19 cellular contexts compared by ENCODE assay signal in genomic region chr10:21628023-21628422, GRCh38.
DNase-seq lines count a peak whose midpoint lies in the region; ATAC-seq, FAIRE-seq and TF ChIP-seq lines count a peak whose summit lies in the region.
"Had no signal": no experiment of that assay in that cellular context is flagged by ENCODE, and none has a peak within 500 bp of the region (broad histone marks: within the 10 kb centered on the region; RNA-seq: fewer than 3 reads in every experiment).

No MANE protein-coding gene starts in this region.

- H3K27me3 ChIP-seq in mammary epithelial cell (ENCODE audit: insufficient read depth, low read length) (no peaks in the 10 kb centered on the region), neural progenitor cell (no peaks in the 10 kb centered on the region), esophagus muscularis mucosa (no peaks in the 10 kb centered on the region)
- H3K27me3 ChIP-seq: BLaER1 had no signal

- ATAC-seq in left colon = peak; percentile 73
- ATAC-seq: GM23338 had no signal

- in situ Hi-C loops in mammary epithelial cell (cut with MboI; ENCODE audit: low sequenced_read_pairs in 2 of 2) = no loop called here

- H3K27ac ChIP-seq in mammary epithelial cell (ENCODE audit: insufficient read depth, low read depth, low read length) (no peak overlapping the region), VCaP (peak overlapping the region; percentile 18; the same call in 1 of the 2 replicates), neural progenitor cell (peak overlapping the region; percentile 41), esophagus muscularis mucosa (replicated peaks in 1 of 4) (no peak overlapping the region)
- H3K27ac ChIP-seq: BLaER1 had no signal

- intact Hi-C loops in MCF 10A (cut with micrococcal nuclease) = no loop called here
- intact Hi-C loops in mammary epithelial cell (cut with micrococcal nuclease) = no loop called here
- intact Hi-C loops in left colon (cut with DNase I, micrococcal nuclease) = no loop called here
- intact Hi-C loops in esophagus muscularis mucosa (cut with DNase I) = no loop called here

- CTCF ChIA-PET in MCF 10A (lab: Yijun Ruan, JAX) = interaction anchor here (0.6 to 0.8 kb wide), 2 partner anchors 107 to 543 kb away, joined by 3 read pairs; no protein-coding TSS in a partner anchor
- CTCF ChIA-PET in mammary epithelial cell (lab: Charles Lee; ENCODE audit: low non-redundant PET) = no interaction called here

- H3K36me3 Mint-ChIP-seq in MCF 10A (ENCODE audit: insufficient read depth, unreplicated experiment) (peaks cover 67% of the 10 kb centered on the region), neural progenitor cell (peaks cover 42% of the 10 kb centered on the region)

- DNase-seq in MCF 10A (ENCODE audit: unreplicated experiment) (no peak), mammary epithelial cell (no peak), left colon (no peak), neural progenitor cell (ENCODE audit: low spot score) (no peak), HTR-8/SVneo (ENCODE audit: insufficient read length, low spot score) (no peak), esophagus muscularis mucosa (ENCODE audit: extremely low spot score) (no peak), NCI-H82 (lab: John Stamatoyannopoulos, UW) (no peak)
- DNase-seq: 8988T; CD4-positive, alpha-beta memory T cell; DMS153; DMS79; GDM1 had no signal

- H3K27me3 Mint-ChIP-seq in MCF 10A (ENCODE audit: insufficient read depth, unreplicated experiment) (no peaks in the 10 kb centered on the region), neural progenitor cell (ENCODE audit: insufficient read depth, low read depth) (no peaks in the 10 kb centered on the region)
- H3K27me3 Mint-ChIP-seq: CD4-positive, alpha-beta memory T cell had no signal

- no TSS peak for BruUV-seq in MCF 10A (replicated peaks; lab: Mats Ljungman, UMichigan)
- BruUV-seq in mammary epithelial cell (replicated peaks; lab: Mats Ljungman, UMichigan) = no TSS peak

- no peak for TF ChIP-seq EP300 in esophagus muscularis mucosa (IDR thresholded peaks at IDR 0.05)

- H3K4me2 ChIP-seq in mammary epithelial cell (ENCODE audit: insufficient read depth, low read depth, low read length) (no peak overlapping the region), neural progenitor cell (no peak overlapping the region)
- H3K4me2 ChIP-seq: BLaER1, GM23338 had no signal

- H3K4me3 ChIP-seq in mammary epithelial cell (replicated peaks in 1 of 3; ENCODE audit: insufficient read depth in 1 of 3, low read depth in 2 of 3, low read length in 3 of 3) (no peak overlapping the region), neural progenitor cell (no peak overlapping the region), esophagus muscularis mucosa (no peak overlapping the region)
- H3K4me3 ChIP-seq: BLaER1, GM23338 had no signal

- H3K79me2 ChIP-seq in mammary epithelial cell (ENCODE audit: insufficient read depth, low read length) (peaks cover 27% of the 10 kb centered on the region), neural progenitor cell (ENCODE audit: low read depth) (peaks cover 54% of the 10 kb centered on the region)

- peaks cover 9% of the 10 kb centered on the region for H3K36me3 ChIP-seq in mammary epithelial cell (ENCODE audit: insufficient read depth, low read length)
- peaks cover 8% of the 10 kb centered on the region for H3K36me3 ChIP-seq in neural progenitor cell
- peaks cover 0 to 19% (median 3%) of the 10 kb centered on the region in 4 donors for H3K36me3 ChIP-seq in esophagus muscularis mucosa

- FAIRE-seq in HTR-8/SVneo (lab: Jason Lieb, UNC) = no peak
- FAIRE-seq: GM12892, GM18507, H54 had no signal

- POLR2A ChIA-PET in MCF 10A (lab: Yijun Ruan, JAX) = interaction anchor here (0.7 to 1.2 kb wide), 3 partner anchors 10 to 132 kb away, joined by 3 read pairs; no protein-coding TSS in a partner anchor

- peak overlapping the region; percentile 16 for H3K27ac Mint-ChIP-seq in MCF 10A (ENCODE audit: low read depth, unreplicated experiment)
- H3K27ac Mint-ChIP-seq in neural progenitor cell = no peak overlapping the region
- H3K27ac Mint-ChIP-seq: CD14-positive monocyte, GM23338 had no signal

- no peaks in the 10 kb centered on the region for H3K4me1 ChIP-seq in mammary epithelial cell (ENCODE audit: insufficient read depth, low read length)
- no peaks in the 10 kb centered on the region for H3K4me1 ChIP-seq in neural progenitor cell
- H3K4me1 ChIP-seq in esophagus muscularis mucosa = peaks cover 0 to 18% (median 7%) of the 10 kb centered on the region in 4 donors
- H3K4me1 ChIP-seq: BLaER1 had no signal

- no peak overlapping the region for H3K9ac ChIP-seq in mammary epithelial cell (ENCODE audit: insufficient read depth, low read length)
- no peak overlapping the region for H3K9ac ChIP-seq in neural progenitor cell
- H3K9ac ChIP-seq: BLaER1 had no signal

- H3K4me1 Mint-ChIP-seq in MCF 10A (ENCODE audit: insufficient read depth, unreplicated experiment) (peaks cover 15% of the 10 kb centered on the region), neural progenitor cell (no peaks in the 10 kb centered on the region)

- H3F3A ChIP-seq in neural progenitor cell (ENCODE audit: low read depth) = peaks cover 4% of the 10 kb centered on the region

- TF ChIP-seq CTCF in MCF 10A (IDR thresholded peaks at IDR 0.05; ENCODE audit: unreplicated experiment) (no peak), mammary epithelial cell (conservative IDR thresholded peaks at IDR 0.05 in 1 of 2, IDR thresholded peaks at IDR 0.05 in 1 of 2; ENCODE audit: extremely low read depth in 1 of 2, insufficient read depth in 1 of 2, low read depth in 1 of 2, low read length in 2 of 2) (no peak), VCaP (conservative IDR thresholded peaks at IDR 0.05) (no peak), neural progenitor cell (IDR thresholded peaks at IDR 0.05) (no peak), esophagus muscularis mucosa (IDR thresholded peaks at IDR 0.05) (no peak)

- no peak for TF ChIP-seq POLR2A in esophagus muscularis mucosa (IDR thresholded peaks at IDR 0.05; ENCODE audit: low read depth)

- WGBS in mammary epithelial cell (ENCODE audit: low coverage, missing lambda C conversion rate) = 97% methylated on average over 2 of the region's 2 CpGs
- 100% methylated on average over 2 of the region's 2 CpGs for WGBS in esophagus muscularis mucosa

- H2AFZ ChIP-seq in mammary epithelial cell (ENCODE audit: low read depth, low read length) (no peak overlapping the region), neural progenitor cell (replicated peaks) (no peak overlapping the region)
- H2AFZ ChIP-seq: GM23338 had no signal

- dilution Hi-C loops in mammary epithelial cell (cut with HindIII; ENCODE audit: low sequenced_read_pairs) = no loop called here

- H4K20me1 ChIP-seq in mammary epithelial cell (ENCODE audit: insufficient read depth, low read length) = no peaks in the 10 kb centered on the region
- peaks cover 6% of the 10 kb centered on the region for H4K20me1 ChIP-seq in neural progenitor cell (ENCODE audit: low read depth)
- H4K20me1 ChIP-seq: BLaER1 had no signal

- H3K4me3 Mint-ChIP-seq in MCF 10A (ENCODE audit: unreplicated experiment) (no peak overlapping the region), neural progenitor cell (no peak overlapping the region)
- H3K4me3 Mint-ChIP-seq: CD14-positive monocyte; CD4-positive, alpha-beta memory T cell; GM23338 had no signal

- H3K9me3 Mint-ChIP-seq in MCF 10A (ENCODE audit: unreplicated experiment) = no peaks in the 10 kb centered on the region
- no peaks in the 10 kb centered on the region for H3K9me3 Mint-ChIP-seq in neural progenitor cell
- H3K9me3 Mint-ChIP-seq: CD14-positive monocyte; CD4-positive, alpha-beta memory T cell; GM23338 had no signal

- H3K9me3 ChIP-seq in mammary epithelial cell (replicated peaks; ENCODE audit: insufficient read depth, low read length) (no peaks in the 10 kb centered on the region), neural progenitor cell (ENCODE audit: low read depth) (no peaks in the 10 kb centered on the region), esophagus muscularis mucosa (no peaks in the 10 kb centered on the region)
- H3K9me3 ChIP-seq: BLaER1 had no signal

Comparison
In these comparisons a context has a peak if more than half of its experiments do, and no peak if none do; other contexts are left out.
1. H3K27ac ChIP-seq: peak in VCaP (single experiment) and neural progenitor cell (single experiment); none in mammary epithelial cell (single experiment) and esophagus muscularis mucosa (0 of 4).